14 cellular contexts compared by ENCODE assay signal in genomic region chr20:5748246-5748645, GRCh38. TPM values are rescaled to one million over a fixed set of nuclear protein-coding genes. Genes with fewer than 3 reads are reported as not detected.
DNase-seq lines count a peak whose midpoint lies in the region; ATAC-seq and TF ChIP-seq lines count a peak whose summit lies in the region.
"Had no signal": no experiment of that assay in that cellular context is flagged by ENCODE, and none has a peak within 500 bp of the region (broad histone marks: within the 10 kb centered on the region; RNA-seq: fewer than 3 reads in every experiment).

No MANE protein-coding gene starts in this region.

- DNase-seq in natural killer cell, result no peak
- DNase-seq in natural killer cell treated with Interleukin-12 subunit alpha and Interleukin-12 subunit beta and Interleukin-15 and Interleukin-18, amount 100 ng/mL, for 72 hours (ENCODE audit: low spot score), result no peak
- DNase-seq in hepatocyte (ENCODE audit: low spot score), result peak; percentile 29
- no peak for DNase-seq in neuronal stem cell (ENCODE audit: low spot score)
- DNase-seq in stimulated activated CD8-positive, alpha-beta memory T cell treated with anti-CD3 and anti-CD28 coated beads, Interleukin-4, amount 100 ng/mL, for 48 hours, result no peak
- no peak for DNase-seq in caudate nucleus (lab: John Stamatoyannopoulos, UW)
- DNase-seq: CD4-positive, alpha-beta memory T cell; DMS53; HFFc6; NCI-H1105 treated with DMSO at 0.1 percent for 48 hours; NCI-H1694 treated with DMSO at 0.1 percent for 48 hours; Right ventricle myocardium superior had no signal

- no peak overlapping the region for H2BK120ac ChIP-seq in neuronal stem cell (ENCODE audit: low read depth, low read length)

- no peak overlapping the region for H4K91ac ChIP-seq in neuronal stem cell (ENCODE audit: low read depth, low read length, poor library complexity)

- peaks cover 7 to 8% of the 10 kb centered on the region in 2 donors for H3K27me3 Mint-ChIP-seq in natural killer cell (ENCODE audit: low read depth in 2 of 2)
- H3K27me3 Mint-ChIP-seq in natural killer cell treated with Interleukin-12 subunit alpha and Interleukin-12 subunit beta and Interleukin-15 and Interleukin-18, amount 100 ng/mL, for 72 hours, result peaks cover 7 to 10% of the 10 kb centered on the region in 2 donors
- H3K27me3 Mint-ChIP-seq: CD4-positive, alpha-beta memory T cell had no signal

- no peak overlapping the region for H3K9ac ChIP-seq in neuronal stem cell (ENCODE audit: low read depth, low read length, poor library complexity)

- no peak overlapping the region for H2AK5ac ChIP-seq in neuronal stem cell (ENCODE audit: low read depth, low read length)

- intact Hi-C loops in natural killer cell (cut with micrococcal nuclease), result no loop called here

- H3K27me3 ChIP-seq in hepatocyte, result no peaks in the 10 kb centered on the region
- H3K27me3 ChIP-seq in neuronal stem cell (ENCODE audit: control insufficient read depth in 3 of 3, insufficient read depth in 3 of 3, low read depth in 1 of 3, low read length in 3 of 3), result no peaks in the 10 kb centered on the region

- no peaks in the 10 kb centered on the region for H4K20me1 ChIP-seq in hepatocyte (ENCODE audit: insufficient read depth, poor library complexity, severe bottlenecking)

- no peak overlapping the region for H3K27ac Mint-ChIP-seq in natural killer cell
- no peak overlapping the region for H3K27ac Mint-ChIP-seq in natural killer cell treated with Interleukin-12 subunit alpha and Interleukin-12 subunit beta and Interleukin-15 and Interleukin-18, amount 100 ng/mL, for 72 hours
- H3K27ac Mint-ChIP-seq: HFFc6 had no signal

- H3K27ac ChIP-seq in hepatocyte (peak overlapping the region; percentile 86), neuronal stem cell (replicated peaks; ENCODE audit: low read length) (no peak overlapping the region), caudate nucleus (ENCODE audit: low read depth, low read length) (no peak overlapping the region)

- peaks cover 11% of the 10 kb centered on the region for H3K79me2 ChIP-seq in hepatocyte

- H2AFZ ChIP-seq in hepatocyte (no peak overlapping the region), neuronal stem cell (ENCODE audit: low read length) (peak overlapping the region; percentile 45)

- H3K36me3 ChIP-seq in hepatocyte (replicated peaks; ENCODE audit: insufficient read depth, low read depth), result no peaks in the 10 kb centered on the region
- H3K36me3 ChIP-seq in neuronal stem cell (replicated peaks in 1 of 2; ENCODE audit: control insufficient read depth in 2 of 2, insufficient read depth in 2 of 2, low read length in 2 of 2), result no peaks in the 10 kb centered on the region

- no peaks in the 10 kb centered on the region for H3K9me2 ChIP-seq in hepatocyte (replicated peaks; ENCODE audit: insufficient read depth)

- H3K14ac ChIP-seq in neuronal stem cell (ENCODE audit: low read length), result no peak overlapping the region

- no peak overlapping the region for H4K8ac ChIP-seq in neuronal stem cell (ENCODE audit: low read depth, low read length)

- TF ChIP-seq CTCF in natural killer cell (IDR thresholded peaks at IDR 0.05) (no peak), hepatocyte (IDR thresholded peaks at IDR 0.05; ENCODE audit: poor library complexity) (no peak)

- no peak overlapping the region for H3K18ac ChIP-seq in neuronal stem cell (ENCODE audit: low read length)

- H3K4me3 ChIP-seq in hepatocyte (no peak overlapping the region), neuronal stem cell (ENCODE audit: low read length in 2 of 2) (no peak overlapping the region)
- H3K4me3 ChIP-seq: K562 had no signal

- no peak overlapping the region for H2BK12ac ChIP-seq in neuronal stem cell (ENCODE audit: low read length)

- H3K4me1 ChIP-seq in hepatocyte (ENCODE audit: insufficient read depth) (peaks cover 19% of the 10 kb centered on the region), neuronal stem cell (ENCODE audit: control insufficient read depth in 2 of 2, insufficient read depth in 1 of 2, low read depth in 1 of 2, low read length in 2 of 2) (peaks cover 0 to 4% of the 10 kb centered on the region in 2 donors)

- no peak overlapping the region for H2BK5ac ChIP-seq in neuronal stem cell (ENCODE audit: low read length)

- ATAC-seq in natural killer cell (no peak), HG03520 (IDR thresholded peaks at IDR 0.05; ENCODE audit: unreplicated experiment) (no peak)
- ATAC-seq in natural killer cell treated with Interleukin-12 subunit alpha and Interleukin-12 subunit beta and Interleukin-15 and Interleukin-18, amount 100 ng/mL, for 72 hours, result no peak
- ATAC-seq: K562 had no signal

- H3K9me3 ChIP-seq in hepatocyte (ENCODE audit: low read depth) (no peaks in the 10 kb centered on the region), neuronal stem cell (replicated peaks in 1 of 2; ENCODE audit: control insufficient read depth in 2 of 2, insufficient read depth in 1 of 2, low read depth in 1 of 2, low read length in 2 of 2) (no peaks in the 10 kb centered on the region)

- peaks cover 11 to 19% of the 10 kb centered on the region in 2 donors for H3K4me1 Mint-ChIP-seq in natural killer cell
- H3K4me1 Mint-ChIP-seq in natural killer cell treated with Interleukin-12 subunit alpha and Interleukin-12 subunit beta and Interleukin-15 and Interleukin-18, amount 100 ng/mL, for 72 hours (ENCODE audit: low read depth in 2 of 2), result peaks cover 8 to 12% of the 10 kb centered on the region in 2 donors

- 70% methylated on average over 6 of the region's 6 CpGs for WGBS in hepatocyte (ENCODE audit: low lambda C conversion rate, missing lambda C conversion rate)
- no CpG with 5 or more reads among the region's 6 CpGs for WGBS in neuronal stem cell (ENCODE audit: extremely low coverage in 2 of 2, insufficient read length in 2 of 2, insufficient replicate concordance in 1 of 2), 2 donors

- no peaks in the 10 kb centered on the region for H3K36me3 Mint-ChIP-seq in natural killer cell
- H3K36me3 Mint-ChIP-seq in natural killer cell treated with Interleukin-12 subunit alpha and Interleukin-12 subunit beta and Interleukin-15 and Interleukin-18, amount 100 ng/mL, for 72 hours, result peaks cover 5% of the 10 kb centered on the region

- no peak overlapping the region for H3K4me2 ChIP-seq in hepatocyte
- no peak overlapping the region for H3K4me2 ChIP-seq in neuronal stem cell (ENCODE audit: insufficient read depth, low read length, poor library complexity, severe bottlenecking)

- H3K23ac ChIP-seq in neuronal stem cell (ENCODE audit: low read depth, low read length, poor library complexity), result no peak overlapping the region

- peaks cover 3% of the 10 kb centered on the region for H3K79me1 ChIP-seq in neuronal stem cell (ENCODE audit: low read depth, low read length)

- H3K9me3 Mint-ChIP-seq in natural killer cell, result no peaks in the 10 kb centered on the region
- H3K9me3 Mint-ChIP-seq in natural killer cell treated with Interleukin-12 subunit alpha and Interleukin-12 subunit beta and Interleukin-15 and Interleukin-18, amount 100 ng/mL, for 72 hours, result no peaks in the 10 kb centered on the region

- no peak overlapping the region for H2BK15ac ChIP-seq in neuronal stem cell (ENCODE audit: low read length)

- peak overlapping the region; percentile 25 for H3K4me3 Mint-ChIP-seq in natural killer cell
- no peak overlapping the region for H3K4me3 Mint-ChIP-seq in natural killer cell treated with Interleukin-12 subunit alpha and Interleukin-12 subunit beta and Interleukin-15 and Interleukin-18, amount 100 ng/mL, for 72 hours
- H3K4me3 Mint-ChIP-seq: CD4-positive, alpha-beta memory T cell; HFFc6 had no signal

- H3K4ac ChIP-seq in neuronal stem cell (ENCODE audit: low read length), result no peak overlapping the region

RNA-seq across cellular contexts. Expression of gene SHLD1, which starts 2.0 kb away (rescaled TPM):
- total RNA-seq in natural killer cell (10 to 100 TPM in 1 of 3 donors, 1 to 10 TPM in 2; 6.6 to 12.2 (median 8.3) TPM), hepatocyte (5.9 and 8.3 TPM in 2 replicates)
- total RNA-seq in natural killer cell treated with Interleukin-12 subunit alpha and Interleukin-12 subunit beta and Interleukin-15 and Interleukin-18, amount 100 ng/mL, for 72 hours, result 10 to 100 TPM in 1 of 2 donors, 1 to 10 TPM in 1; 7.8 to 11.6 TPM
- polyA plus RNA-seq in hepatocyte, result 9.1 and 11.2 TPM in 2 replicates
- 5.8 TPM for polyA plus RNA-seq in neuronal stem cell (2013, experiment 1 of 2)
- polyA plus RNA-seq in neuronal stem cell (2013, experiment 2 of 2), result 5.4 TPM
